ENCODE assay signal across 10 cellular contexts in the genomic region with DNA sequence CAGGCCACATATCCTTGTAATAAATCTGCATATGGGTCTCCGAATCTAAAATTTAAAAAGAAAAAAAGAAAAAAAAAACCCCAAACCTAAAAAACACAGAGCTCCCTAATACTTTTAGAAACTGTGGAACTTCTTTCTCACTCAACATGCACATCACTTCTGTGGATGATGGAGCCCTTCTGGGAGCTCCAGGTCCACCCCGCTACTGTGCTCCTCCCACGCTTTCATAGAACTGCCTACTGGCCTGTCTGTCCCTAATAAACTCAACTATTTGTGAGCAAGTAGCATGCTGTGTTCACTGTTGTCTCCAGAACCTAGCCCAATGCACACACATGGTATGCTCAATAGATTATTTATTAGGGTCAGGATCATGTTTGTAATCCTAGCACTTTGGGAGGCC.
"Had no signal": no experiment of that assay in that cellular context is flagged by ENCODE, and none has a peak within 500 bp of the region (broad histone marks: within the 10 kb centered on the region; RNA-seq: fewer than 3 reads in every experiment).

No MANE protein-coding gene starts in this region.

- H3K9me3 ChIP-seq: HAP-1 had no signal

- H3K4me2 ChIP-seq: GM23338 had no signal

- DNase-seq: GM23248, GOT3, H7, H9, HCEC 1CT had no signal

- H3K27ac Mint-ChIP-seq: GM23338, H9 had no signal

- H3K4me3 ChIP-seq: GM23248, GM23338, HAP-1 had no signal

- H3K27ac ChIP-seq: GM23248 had no signal

- H3K9ac ChIP-seq: GM23248 had no signal

- H2AFZ ChIP-seq: GM23248, GM23338 had no signal

- H3K36me3 ChIP-seq: HAP-1 had no signal

- H3K9me3 Mint-ChIP-seq: GM23338, H9 had no signal

- FAIRE-seq: H1, H54 had no signal

- H3K4me3 Mint-ChIP-seq: GM23338, H9 had no signal

- ATAC-seq: GM23338, HCT116 had no signal
